ENCODE assay signal across 8 cellular contexts in genomic region chr4:47926667-47927258, GRCh38. TPM values are rescaled to one million over a fixed set of nuclear protein-coding genes. Genes with fewer than 3 reads are reported as not detected.
A peak's percentile ranks its signal among the peaks of the same experiment; 100 is the strongest.
DNase-seq lines count a peak whose midpoint lies in the region; ATAC-seq, FAIRE-seq and TF ChIP-seq lines count a peak whose summit lies in the region.

No MANE protein-coding gene starts in this region.

- no peaks in the 10 kb centered on the region for H4K20me1 ChIP-seq in DOHH2 (ENCODE audit: control insufficient read depth, insufficient read depth, low read depth, low read length)

- peak; percentile 86 for TF ChIP-seq CTCF in DOHH2 (IDR thresholded peaks at IDR 0.05; ENCODE audit: low read depth, low read length, poor library complexity, severe bottlenecking)

- peak overlapping the region; percentile 59 for H3K4me3 ChIP-seq in DOHH2 (ENCODE audit: low read length)

- H3K4me1 ChIP-seq in DOHH2 (ENCODE audit: control insufficient read depth, low read length), result peaks cover 44% of the 10 kb centered on the region

- intact Hi-C loops in sciatic nerve (cut with DNase I), result loop anchor here (10.0 kb wide), 1 partner anchor 158 kb away; no protein-coding TSS in a partner anchor

- no peaks in the 10 kb centered on the region; the same call in 1 of the 2 replicates for H3K36me3 ChIP-seq in DOHH2 (ENCODE audit: control insufficient read depth, low read length)

- no peak overlapping the region for H3K27ac ChIP-seq in DOHH2 (ENCODE audit: low read depth, low read length)

- no peaks in the 10 kb centered on the region for H3K27me3 ChIP-seq in DOHH2 (ENCODE audit: control insufficient read depth, low read length)

- peaks cover 13% of the 10 kb centered on the region; the same call in 1 of the 2 replicates for H3K9me3 ChIP-seq in DOHH2 (ENCODE audit: control insufficient read depth, insufficient read depth, low read length)

- H3K4me2 ChIP-seq in DOHH2 (ENCODE audit: low read length), result peak overlapping the region; percentile 62

- DNase-seq in HTR-8/SVneo (ENCODE audit: insufficient read length, low spot score), result peak; percentile 56
- DNase-seq in amniotic stem cell (lab: John Stamatoyannopoulos, UW), result peak; percentile 25
- DNase-seq in hippocampal formation (lab: John Stamatoyannopoulos, UW), result peak; percentile 23 to 45
- DNase-seq in sciatic nerve (ENCODE audit: low spot score), result peak; percentile 63

- no peaks in the 10 kb centered on the region for H3K79me2 ChIP-seq in DOHH2 (ENCODE audit: control insufficient read depth, low read length)

- H3K9me2 ChIP-seq in DOHH2 (replicated peaks; ENCODE audit: control insufficient read depth, low read length), result no peaks in the 10 kb centered on the region

- peaks cover 10% of the 10 kb centered on the region for H3F3A ChIP-seq in DOHH2 (ENCODE audit: control insufficient read depth, insufficient read depth)

- ATAC-seq in GM21367 (IDR thresholded peaks at IDR 0.05; ENCODE audit: unreplicated experiment) (peak; percentile 92), SK-N-SH treated with all-trans-retinoic acid at 6 μM for 48 hours (peak; percentile 72), sciatic nerve (peak; percentile 76), HG03571 (IDR thresholded peaks at IDR 0.05; ENCODE audit: unreplicated experiment) (no peak)

- FAIRE-seq in HTR-8/SVneo (lab: Jason Lieb, UNC), result peak; percentile 92

TF ChIP-seq in SK-N-SH treated with all-trans-retinoic acid at 6 μM for 48 hours, 23 proteins besides CTCF, POLR2A, EP300 and RAD21:
- no peak for TF ChIP-seq TOX (CRISPR knock-in tag; IDR thresholded peaks at IDR 0.05; ENCODE audit: borderline replicate concordance)
- no peak for TF ChIP-seq ZFP3 (CRISPR knock-in tag; IDR thresholded peaks at IDR 0.05)
- no peak for TF ChIP-seq ZNF70 (CRISPR knock-in tag; IDR thresholded peaks at IDR 0.05)
- no peak for TF ChIP-seq ARNTL (CRISPR knock-in tag; IDR thresholded peaks at IDR 0.05; ENCODE audit: borderline replicate concordance, low read depth)
- TF ChIP-seq GLIS3 (CRISPR knock-in tag; IDR thresholded peaks at IDR 0.05), result no peak
- TF ChIP-seq PATZ1 (CRISPR knock-in tag; IDR thresholded peaks at IDR 0.05; ENCODE audit: borderline replicate concordance), result no peak
- TF ChIP-seq POU6F1 (CRISPR knock-in tag; IDR thresholded peaks at IDR 0.05; ENCODE audit: borderline replicate concordance, low read depth), result no peak
- no peak for TF ChIP-seq ISL1 (CRISPR knock-in tag; IDR thresholded peaks at IDR 0.05)

RNA-seq across cellular contexts. Expression of gene NFXL1, which starts 12.4 kb away (rescaled TPM):
- total RNA-seq in sciatic nerve, result 19.3 TPM
